8 cellular contexts compared by ENCODE assay signal in genomic region chr2:64204006-64204632, GRCh38. TPM values are rescaled to one million over a fixed set of nuclear protein-coding genes. Genes with fewer than 3 reads are reported as not detected.
DNase-seq lines count a peak whose midpoint lies in the region; ATAC-seq, FAIRE-seq and TF ChIP-seq lines count a peak whose summit lies in the region.

No MANE protein-coding gene starts in this region.

- H2AFZ ChIP-seq in HepG2 (ENCODE audit: low read length) = peak overlapping the region; percentile 59

- in situ Hi-C loops in HepG2 (cut with HindIII; ENCODE audit: extremely low pct_ligation_motif_present, low pct_unique_long_range_greater_than_20kb) = no loop called here

- no peak overlapping the region for H3K4me3 ChIP-seq in HepG2 (replicated peaks in 1 of 3; ENCODE audit: insufficient read depth in 1 of 3, low read depth in 2 of 3, low read length in 3 of 3)

- peak overlapping the region; percentile 39 for H3K4me2 ChIP-seq in HepG2 (ENCODE audit: low read depth, low read length)

- CTCF ChIA-PET in HepG2 (lab: Yijun Ruan, JAX; ENCODE audit: low intra/inter-chr PET ratio, low total read pairs) = no interaction called here

- ATAC-seq in HG02981 (IDR thresholded peaks at IDR 0.05; ENCODE audit: unreplicated experiment) (peak; percentile 52), HepG2 (no peak)

- POLR2A ChIA-PET in HepG2 (lab: Yijun Ruan, JAX) = no interaction called here

- no peak for FAIRE-seq in HepG2 (lab: Jason Lieb, UNC)

- TF ChIP-seq EP300 in HepG2 (IDR thresholded peaks at IDR 0.05; ENCODE audit: low read depth in 2 of 2, low read length in 2 of 2) (no peak), HepG2 (CRISPR knock-in tag; IDR thresholded peaks at IDR 0.05; ENCODE audit: borderline replicate concordance) (no peak)

- no peaks in the 10 kb centered on the region for H3K4me1 ChIP-seq in HepG2 (ENCODE audit: insufficient read depth, low read length)

- TF ChIP-seq RAD21 in HepG2 (CRISPR knock-in tag; IDR thresholded peaks at IDR 0.05) = no peak

- TF ChIP-seq POLR2A in HepG2 (IDR thresholded peaks at IDR 0.05; ENCODE audit: insufficient read depth in 1 of 2, low read depth in 2 of 2, low read length in 2 of 2) = no peak

- BruUV-seq in HepG2 (replicated peaks; lab: Mats Ljungman, UMichigan) = no TSS peak

- no peaks in the 10 kb centered on the region for H3K36me3 ChIP-seq in HepG2 (replicated peaks in 1 of 2; ENCODE audit: control insufficient read depth in 1 of 2, insufficient read depth in 2 of 2, low read length in 2 of 2)

- no peak for TF ChIP-seq CTCF in HepG2 (CRISPR knock-in tag; IDR thresholded peaks at IDR 0.05)

- peak; percentile 29 for DNase-seq in NOMO-1 treated with DMSO at 0.1 percent for 48 hours (lab: John Stamatoyannopoulos, UW; ENCODE audit: unreplicated experiment)
- no peak for DNase-seq in NOMO-1 treated with dmso at 0.1 percent for 144 hours (lab: John Stamatoyannopoulos, UW; ENCODE audit: unreplicated experiment)
- DNase-seq in T follicular helper cell (ENCODE audit: low read depth) = peak; percentile 16
- DNase-seq in caudate nucleus (lab: John Stamatoyannopoulos, UW) = peak in 17 of 61 donors; percentile 5 to 75 (median 17)
- no peak for DNase-seq in HepG2 (ENCODE audit: low spot score)
- peak in 2 of 3 experiments; percentile 25 to 44 for DNase-seq in stimulated activated CD4-positive, alpha-beta T cell treated with anti-CD3 and anti-CD28 coated beads, TNF-alpha, amount 100 ng/mL, for 24 hours (ENCODE audit: low read depth in 3 of 3)
- DNase-seq in SHP77 treated with DMSO at 0.1 percent for 48 hours (lab: John Stamatoyannopoulos, UW) = no peak

- H3K27me3 ChIP-seq in HepG2 (ENCODE audit: control insufficient read depth in 1 of 2, insufficient read depth in 2 of 2, low read length in 2 of 2) = peaks cover 0 to 9% of the 10 kb centered on the region in 2 experiments; a peak in 2 of 5 replicates

- H3K79me2 ChIP-seq in HepG2 (ENCODE audit: insufficient read depth, low read length) = no peaks in the 10 kb centered on the region

- intact Hi-C loops in HepG2 (cut with micrococcal nuclease; ENCODE audit: unreplicated experiment) = no loop called here

- H4K20me1 ChIP-seq in HepG2 (ENCODE audit: insufficient read depth, low read length) = no peaks in the 10 kb centered on the region

- 55% methylated on average over 7 of the region's 12 CpGs for WGBS in HepG2 (ENCODE audit: low lambda C conversion rate)

- H3K9me3 ChIP-seq in HepG2 (ENCODE audit: low read length) = no peaks in the 10 kb centered on the region

- H3K27ac ChIP-seq in caudate nucleus (ENCODE audit: low read depth, low read length) (peak overlapping the region; percentile 72), HepG2 (ENCODE audit: extremely low read length, insufficient read depth, low read length) (no peak overlapping the region)

- H3K9ac ChIP-seq in HepG2 (ENCODE audit: insufficient read depth, low read depth, low read length) = no peak overlapping the region

TF ChIP-seq in HepG2, 621 proteins besides CTCF, POLR2A, EP300 and RAD21 (continues in another document):
- TF ChIP-seq YEATS2 (CRISPR knock-in tag; IDR thresholded peaks at IDR 0.05; ENCODE audit: borderline replicate concordance) = no peak
- no peak for TF ChIP-seq PHF8 (CRISPR knock-in tag; IDR thresholded peaks at IDR 0.05)
- no peak for TF ChIP-seq SRSF1 (optimal IDR thresholded peaks at IDR 0.05; ENCODE audit: low read depth, low read length)
- no peak for TF ChIP-seq SMARCC2 (IDR thresholded peaks at IDR 0.05)
- no peak for TF ChIP-seq ZNF644 (CRISPR knock-in tag; IDR thresholded peaks at IDR 0.05; ENCODE audit: low read depth)
- no peak for TF ChIP-seq ZFP36L2 (CRISPR knock-in tag; IDR thresholded peaks at IDR 0.05)
- no peak for TF ChIP-seq SALL2 (CRISPR knock-in tag; IDR thresholded peaks at IDR 0.05)
- no peak for TF ChIP-seq ZBTB21 (CRISPR knock-in tag; IDR thresholded peaks at IDR 0.05)
- TF ChIP-seq ZNF737 (CRISPR knock-in tag; IDR thresholded peaks at IDR 0.05; ENCODE audit: borderline replicate concordance) = no peak
- no peak for TF ChIP-seq ZNF75D (CRISPR knock-in tag; IDR thresholded peaks at IDR 0.05; ENCODE audit: borderline replicate concordance)
- TF ChIP-seq XRCC5 (optimal IDR thresholded peaks at IDR 0.05; ENCODE audit: low read length) = no peak
- no peak for TF ChIP-seq ZBTB40 (IDR thresholded peaks at IDR 0.05)
- no peak for TF ChIP-seq ZBTB40 (CRISPR knock-in tag; IDR thresholded peaks at IDR 0.05)

RNA-seq across cellular contexts. Expression of gene PELI1, which starts 59.9 kb away (rescaled TPM):
- total RNA-seq in HepG2 (2016; rRNA removed; fragmentation: Illumina TruSeq; extraction: Trizol) = 12.5 and 14.9 TPM in 2 replicates
- 2.5 and 3.3 TPM in 2 replicates for total RNA-seq in HepG2 (2016; cell fraction: cytosol; rRNA removed; fragmentation: Illumina TruSeq; extraction: Trizol; ENCODE audit: low read depth)
- total RNA-seq in HepG2 (2016; cell fraction: insoluble cytoplasmic fraction; rRNA removed; fragmentation: Illumina TruSeq; extraction: Trizol) = 12.6 and 13.4 TPM in 2 replicates
- 8.4 and 8.8 TPM in 2 replicates for total RNA-seq in HepG2 (2016; cell fraction: membrane; rRNA removed; fragmentation: Illumina TruSeq; extraction: Trizol)
- total RNA-seq in HepG2 (2016; cell fraction: nucleus; rRNA removed; fragmentation: Illumina TruSeq; extraction: Trizol) = 15.1 and 17.0 TPM in 2 replicates
- polyA plus RNA-seq in HepG2 (2011; rRNA removed) = 12.9 and 16.2 TPM in 2 replicates
- polyA plus RNA-seq in HepG2 (2011; cell fraction: cytosol; rRNA removed) = 7.3 and 10.7 TPM in 2 replicates
- polyA plus RNA-seq in HepG2 (2011; cell fraction: nucleus; rRNA removed) = 13.3 and 15.0 TPM in 2 replicates
- 16.2 and 18.9 TPM in 2 replicates for polyA plus RNA-seq in HepG2 (2012)
- polyA plus RNA-seq in HepG2 (2016; cell fraction: cytosol; fragmentation: Illumina TruSeq; extraction: Trizol; ENCODE audit: low read depth) = 0.62 and 0.97 TPM in 2 replicates
- 13.0 and 13.7 TPM in 2 replicates for polyA plus RNA-seq in HepG2 (2016; cell fraction: insoluble cytoplasmic fraction; fragmentation: Illumina TruSeq; extraction: Trizol; ENCODE audit: low read depth)
- 3.4 and 3.7 TPM in 2 replicates for polyA plus RNA-seq in HepG2 (2016; cell fraction: membrane; fragmentation: Illumina TruSeq; extraction: Trizol; ENCODE audit: low read depth)
- 16.7 and 17.7 TPM in 2 replicates for polyA plus RNA-seq in HepG2 (2016; cell fraction: nucleus; fragmentation: Illumina TruSeq; extraction: Trizol; ENCODE audit: insufficient read depth, low read depth)
- 2.3 and 28.4 TPM in 2 replicates for polyA minus RNA-seq in HepG2 (2011; rRNA and poly(A)+ RNA removed; ENCODE audit: low replicate concordance)
- 18.2 and 21.7 TPM in 2 replicates for polyA minus RNA-seq in HepG2 (2011; cell fraction: cytosol; rRNA and poly(A)+ RNA removed)
- 28.5 and 29.6 TPM in 2 replicates for polyA minus RNA-seq in HepG2 (2011; cell fraction: nucleus; rRNA and poly(A)+ RNA removed)

Comparison
In these comparisons a context has a peak if more than half of its experiments do, and no peak if none do; other contexts are left out.
1. DNase-seq: peak in NOMO-1 treated with DMSO at 0.1 percent for 48 hours (single experiment), T follicular helper cell (single experiment) and stimulated activated CD4-positive, alpha-beta T cell treated with anti-CD3 and anti-CD28 coated beads, TNF-alpha, amount 100 ng/mL, for 24 hours (2 of 3); none in NOMO-1 treated with dmso at 0.1 percent for 144 hours (single experiment), HepG2 (single experiment) and SHP77 treated with DMSO at 0.1 percent for 48 hours (single experiment).